In the genomic region with DNA sequence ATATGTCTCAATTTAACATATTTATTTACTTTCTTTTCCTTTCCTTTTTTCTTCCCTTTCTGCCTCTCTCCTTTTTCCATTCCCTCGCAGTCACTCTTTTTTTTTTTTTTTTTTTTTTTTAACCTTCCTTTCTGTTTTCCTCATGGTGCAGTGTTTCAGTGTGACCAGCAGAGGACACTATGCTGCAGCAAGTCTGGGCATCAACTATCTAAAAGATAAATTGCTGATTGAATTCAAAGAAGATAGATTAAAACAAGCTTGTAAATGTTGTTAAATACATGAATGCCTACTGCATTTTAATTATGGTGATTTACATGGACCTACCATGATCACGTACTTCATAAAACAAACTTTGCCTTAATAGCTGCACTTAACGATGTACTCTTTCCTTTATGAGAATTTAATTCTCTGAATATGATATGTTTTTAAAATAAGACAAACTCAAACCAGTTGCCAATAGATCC, we compare ENCODE assay signal across 9 cellular contexts.
DNase-seq lines count a peak whose midpoint lies in the region; ATAC-seq, FAIRE-seq and TF ChIP-seq lines count a peak whose summit lies in the region.
"Had no signal": no experiment of that assay in that cellular context is flagged by ENCODE, and none has a peak within 500 bp of the region (broad histone marks: within the 10 kb centered on the region; RNA-seq: fewer than 3 reads in every experiment).

No MANE protein-coding gene starts in this region.

- no peaks in the 10 kb centered on the region for H3K79me2 ChIP-seq in fibroblast of lung (ENCODE audit: control insufficient read depth, insufficient read depth, low read length)

- TF ChIP-seq POLR2A in GM12892 (IDR thresholded peaks at IDR 0.05; ENCODE audit: low read depth, low read length), result no peak

- H3K27ac Mint-ChIP-seq in activated CD4-positive, alpha-beta T cell treated with anti-CD3 and anti-CD28 coated beads, Interleukin-2, amount 10 ng/mL, durations not matched to agents 24 days and 14 days, result no peak overlapping the region
- H3K27ac Mint-ChIP-seq: memory B cell had no signal

- H3K4me1 ChIP-seq in fibroblast of lung (ENCODE audit: control insufficient read depth, extremely low read depth, insufficient read depth, low read length), result peaks cover 10% of the 10 kb centered on the region

- no peaks in the 10 kb centered on the region for H3K36me3 Mint-ChIP-seq in activated CD4-positive, alpha-beta T cell treated with anti-CD3 and anti-CD28 coated beads, Interleukin-2, amount 10 ng/mL, durations not matched to agents 24 days and 14 days (ENCODE audit: low read depth)
- H3K36me3 Mint-ChIP-seq: memory B cell had no signal

- peaks cover 36% of the 10 kb centered on the region for H3K27me3 Mint-ChIP-seq in activated CD4-positive, alpha-beta T cell treated with anti-CD3 and anti-CD28 coated beads, Interleukin-2, amount 10 ng/mL, durations not matched to agents 24 days and 14 days

- peak; percentile 80 for FAIRE-seq in GM12892 (lab: Jason Lieb, UNC)

- H2AFZ ChIP-seq in fibroblast of lung (ENCODE audit: low read length), result no peak overlapping the region

- intact Hi-C loops in activated CD4-positive, alpha-beta T cell treated with anti-CD3 and anti-CD28 coated beads, Interleukin-2, amount 10 ng/mL, durations not matched to agents 24 days and 14 days (cut with micrococcal nuclease), result loop anchor here (1.0 to 10.0 kb wide), 6 partner anchors 56 to 675 kb away; partner anchors contain the start of gene AHR

- no peaks in the 10 kb centered on the region for H3K9me3 Mint-ChIP-seq in activated CD4-positive, alpha-beta T cell treated with anti-CD3 and anti-CD28 coated beads, Interleukin-2, amount 10 ng/mL, durations not matched to agents 24 days and 14 days
- H3K9me3 Mint-ChIP-seq: memory B cell had no signal

- no peaks in the 10 kb centered on the region for H3K27me3 ChIP-seq in fibroblast of lung (ENCODE audit: control insufficient read depth, insufficient read depth, low read length)

- H3K4me3 ChIP-seq in fibroblast of lung (replicated peaks in 1 of 4; ENCODE audit: control extremely low read depth in 1 of 4, insufficient read depth in 1 of 4, low read depth in 3 of 4, low read length in 4 of 4), result no peak overlapping the region

- DNase-seq in AML-193 (lab: John Stamatoyannopoulos, UW), result peak; percentile 42 to 57
- DNase-seq in GM12892 (ENCODE audit: insufficient read length), result no peak
- DNase-seq in NCI-H146 treated with DMSO at 0.1 percent for 48 hours (lab: John Stamatoyannopoulos, UW; ENCODE audit: unreplicated experiment), result peak; percentile 37
- peak; percentile 75 for DNase-seq in activated CD4-positive, alpha-beta T cell treated with anti-CD3 and anti-CD28 coated beads, Interleukin-2, amount 10 ng/mL, durations not matched to agents 24 days and 14 days
- DNase-seq in fibroblast of lung (ENCODE audit: low read depth in 2 of 2), result peak; percentile 48 to 76
- peak; percentile 20 for DNase-seq in non-pigmented ciliary epithelial cell (ENCODE audit: low read depth)
- no peak for DNase-seq in UCSD-AML1 (lab: John Stamatoyannopoulos, UW; ENCODE audit: unreplicated experiment)

- no peaks in the 10 kb centered on the region for H4K20me1 ChIP-seq in fibroblast of lung (ENCODE audit: control insufficient read depth, extremely low read depth, insufficient read depth, low read length)

- TF ChIP-seq CTCF in fibroblast of lung (conservative IDR thresholded peaks at IDR 0.05 in 1 of 2, IDR thresholded peaks at IDR 0.05 in 1 of 2; ENCODE audit: low read depth in 1 of 2, low read length in 2 of 2), result peak; percentile 96 to 99

- no peaks in the 10 kb centered on the region for H3K9me3 ChIP-seq in fibroblast of lung (ENCODE audit: control insufficient read depth, insufficient read depth, low read depth, low read length)

- peaks cover 15% of the 10 kb centered on the region for H3K4me1 Mint-ChIP-seq in activated CD4-positive, alpha-beta T cell treated with anti-CD3 and anti-CD28 coated beads, Interleukin-2, amount 10 ng/mL, durations not matched to agents 24 days and 14 days

- peak overlapping the region; percentile 5 for H3K4me2 ChIP-seq in fibroblast of lung (ENCODE audit: extremely low read depth, insufficient read depth, low read length)

- no peak overlapping the region for H3K27ac ChIP-seq in fibroblast of lung (ENCODE audit: insufficient read depth, low read length)

- H3K36me3 ChIP-seq in fibroblast of lung (ENCODE audit: control insufficient read depth, insufficient read depth, low read length), result no peaks in the 10 kb centered on the region

- peak overlapping the region; percentile 20 for H3K4me3 Mint-ChIP-seq in activated CD4-positive, alpha-beta T cell treated with anti-CD3 and anti-CD28 coated beads, Interleukin-2, amount 10 ng/mL, durations not matched to agents 24 days and 14 days
- H3K4me3 Mint-ChIP-seq: memory B cell had no signal

- H3K9ac ChIP-seq in fibroblast of lung (ENCODE audit: insufficient read depth, low read length), result no peak overlapping the region

- ATAC-seq in HG02885 (IDR thresholded peaks at IDR 0.05; ENCODE audit: poor library complexity, unreplicated experiment), result no peak

Comparison
In these comparisons a context has a peak if more than half of its experiments do, and no peak if none do; other contexts are left out.
1. DNase-seq: peak in AML-193 (2 of 2), NCI-H146 treated with DMSO at 0.1 percent for 48 hours (single experiment), activated CD4-positive, alpha-beta T cell treated with anti-CD3 and anti-CD28 coated beads, Interleukin-2, amount 10 ng/mL, durations not matched to agents 24 days and 14 days (single experiment), fibroblast of lung (2 of 2) and non-pigmented ciliary epithelial cell (single experiment); none in GM12892 (single experiment) and UCSD-AML1 (single experiment).